Comparison of ENCODE assay signal across 8 cellular contexts in genomic region chr14:50829472-50830043, GRCh38. TPM values are rescaled to one million over a fixed set of nuclear protein-coding genes. Genes with fewer than 3 reads are reported as not detected.
DNase-seq lines count a peak whose midpoint lies in the region; ATAC-seq, FAIRE-seq and TF ChIP-seq lines count a peak whose summit lies in the region.

No MANE protein-coding gene starts in this region.

- no peak for ATAC-seq in memory B cell (ENCODE audit: low read depth)

- H3K79me2 ChIP-seq in Loucy (ENCODE audit: insufficient read depth, low read length): peaks cover 62% of the 10 kb centered on the region

- peaks cover 5% of the 10 kb centered on the region for H3K36me3 Mint-ChIP-seq in memory B cell
- H3K36me3 Mint-ChIP-seq in type B pancreatic cell: no peaks in the 10 kb centered on the region

- FAIRE-seq in bronchial epithelial cell (lab: Jason Lieb, UNC): no peak

- H3K4me1 ChIP-seq in Loucy (ENCODE audit: insufficient read depth, low read length, poor library complexity, severe bottlenecking): peaks cover 51% of the 10 kb centered on the region

- H4K20me1 ChIP-seq in Loucy (ENCODE audit: insufficient read depth, low read length, poor library complexity, severe bottlenecking): peaks cover 55% of the 10 kb centered on the region

- no peaks in the 10 kb centered on the region for H3K9me2 ChIP-seq in Loucy (replicated peaks; ENCODE audit: low read depth, low read length)

- no peaks in the 10 kb centered on the region for H3K9me3 ChIP-seq in Loucy (ENCODE audit: insufficient read depth, low read depth, low read length)

- no peak for TF ChIP-seq CTCF in Loucy (conservative IDR thresholded peaks at IDR 0.05; ENCODE audit: low read length)
- TF ChIP-seq CTCF in bronchial epithelial cell (IDR thresholded peaks at IDR 0.05; ENCODE audit: insufficient read depth, low read length, severe bottlenecking): no peak
- no peak for TF ChIP-seq CTCF in type B pancreatic cell (conservative IDR thresholded peaks at IDR 0.05)

- H3K4me1 Mint-ChIP-seq in memory B cell (peaks cover 53% of the 10 kb centered on the region), type B pancreatic cell (ENCODE audit: unreplicated experiment) (peaks cover 34% of the 10 kb centered on the region)

- H3K4me3 Mint-ChIP-seq in memory B cell (peak overlapping the region; percentile 95), type B pancreatic cell (peak overlapping the region; percentile 88)

- no peaks in the 10 kb centered on the region for H3K36me3 ChIP-seq in Loucy (ENCODE audit: insufficient read depth, low read length)
- H3K36me3 ChIP-seq in bronchial epithelial cell (ENCODE audit: control insufficient read depth, insufficient read depth, low read length): peaks cover 2% of the 10 kb centered on the region

- H2AFZ ChIP-seq in Loucy (ENCODE audit: low read length): no peak overlapping the region

- H3K9me3 Mint-ChIP-seq in memory B cell: no peaks in the 10 kb centered on the region
- H3K9me3 Mint-ChIP-seq in type B pancreatic cell: no peaks in the 10 kb centered on the region

- H3K27ac Mint-ChIP-seq in memory B cell (peak overlapping the region; percentile 97), type B pancreatic cell (peak overlapping the region; percentile 26)

- peak overlapping the region; percentile 78 for H3K9ac ChIP-seq in Loucy (ENCODE audit: low read depth, low read length, poor library complexity, severe bottlenecking)

- H3K4me2 ChIP-seq in Loucy (ENCODE audit: low read depth, low read length, poor library complexity, severe bottlenecking): peak overlapping the region; percentile 98

- H3F3A ChIP-seq in Loucy (ENCODE audit: low read depth): no peaks in the 10 kb centered on the region

- H3K27me3 ChIP-seq in Loucy (ENCODE audit: insufficient read depth, low read length, poor library complexity, severe bottlenecking) (no peaks in the 10 kb centered on the region), bronchial epithelial cell (ENCODE audit: control insufficient read depth, insufficient read depth, low read length) (no peaks in the 10 kb centered on the region)

- H3K27me3 Mint-ChIP-seq in memory B cell: no peaks in the 10 kb centered on the region
- peaks cover 28% of the 10 kb centered on the region for H3K27me3 Mint-ChIP-seq in type B pancreatic cell

- DNase-seq in COLO668 (lab: John Stamatoyannopoulos, UW; ENCODE audit: unreplicated experiment) (peak; percentile 42), bronchial epithelial cell (ENCODE audit: low read depth) (no peak), memory B cell (ENCODE audit: low spot score in 2 of 2) (no peak), type B pancreatic cell (ENCODE audit: extremely low spot score, unreplicated experiment) (no peak), germinal center (ENCODE audit: low spot score) (no peak), NCI-H1417 treated with DMSO at 0.1 percent for 48 hours (lab: John Stamatoyannopoulos, UW) (no peak)
- DNase-seq in effector CD8-positive, alpha-beta T cell (lab: John Stamatoyannopoulos, UW): no peak

- peak overlapping the region; percentile 84 for H3K4me3 ChIP-seq in Loucy (ENCODE audit: low read length, poor library complexity, severe bottlenecking)
- H3K4me3 ChIP-seq in bronchial epithelial cell (ENCODE audit: low read depth, low read length): peak overlapping the region; percentile 73

RNA-seq across cellular contexts. Expression of gene NIN, which starts 1.4 kb away (rescaled TPM):
- total RNA-seq in bronchial epithelial cell: 16.8 and 26.8 TPM in 2 replicates
- 30.1 and 40.5 TPM in 2 replicates for total RNA-seq in type B pancreatic cell (ENCODE audit: low replicate concordance)

RNA-seq across cellular contexts. Expression of gene ABHD12B, which starts 42.3 kb away (rescaled TPM):
- total RNA-seq in bronchial epithelial cell (not detected in 2 replicates), type B pancreatic cell (ENCODE audit: low replicate concordance) (0.17 and 0.55 TPM in 2 replicates)
